In genomic region chr9:83511051-83511450, GRCh38 we compare ENCODE assay signal across 8 cellular contexts. TPM values are rescaled to one million over a fixed set of nuclear protein-coding genes. Genes with fewer than 3 reads are reported as not detected.
DNase-seq lines count a peak whose midpoint lies in the region; ATAC-seq and TF ChIP-seq lines count a peak whose summit lies in the region.

No MANE protein-coding gene starts in this region.

- peak; percentile 21 for DNase-seq in GM13977 (ENCODE audit: low spot score)
- DNase-seq in dermis blood vessel endothelial cell, result peak; percentile 82
- no peak for DNase-seq in DMS 273 treated with DMSO at 0.1 percent for 48 hours (lab: John Stamatoyannopoulos, UW)
- DNase-seq in stimulated activated naive CD4-positive, alpha-beta T cell treated with Interleukin-2 at 50 U/mL for 16 hours (lab: John Stamatoyannopoulos, UW), result no peak
- no peak for DNase-seq in activated naive CD4-positive, alpha-beta T cell treated with anti-CD3 and anti-CD28 coated beads, Interleukin-2, amount 50 U/mL, for 16 hours
- no peak for DNase-seq in NCI-H526 (lab: John Stamatoyannopoulos, UW)

- peak; percentile 96 for ATAC-seq in GM21515 (IDR thresholded peaks at IDR 0.05; ENCODE audit: unreplicated experiment)
- ATAC-seq in HG03565 (IDR thresholded peaks at IDR 0.05; ENCODE audit: unreplicated experiment), result peak; percentile 98

- TF ChIP-seq CTCF in GM13977 (IDR thresholded peaks at IDR 0.05; ENCODE audit: extremely low read depth, insufficient read depth, missing control alignments), result no peak

- in situ Hi-C loops in GM13977 (cut with MboI; ENCODE audit: low pct_unique_long_range_greater_than_20kb, low sequenced_read_pairs, unreplicated experiment), result no loop called here

RNA-seq across cellular contexts. Expression of gene FRMD3, which starts 27.1 kb away (rescaled TPM):
- total RNA-seq in dermis blood vessel endothelial cell, result 3.7 and 6.1 TPM in 2 replicates

Comparison
In these comparisons a context has a peak if more than half of its experiments do, and no peak if none do; other contexts are left out.
1. DNase-seq: peak in GM13977 (single experiment) and dermis blood vessel endothelial cell (single experiment); none in DMS 273 treated with DMSO at 0.1 percent for 48 hours (single experiment), stimulated activated naive CD4-positive, alpha-beta T cell treated with Interleukin-2 at 50 U/mL for 16 hours (single experiment), activated naive CD4-positive, alpha-beta T cell treated with anti-CD3 and anti-CD28 coated beads, Interleukin-2, amount 50 U/mL, for 16 hours (single experiment) and NCI-H526 (0 of 2).